2 cellular contexts compared by ENCODE assay signal in the genomic region with DNA sequence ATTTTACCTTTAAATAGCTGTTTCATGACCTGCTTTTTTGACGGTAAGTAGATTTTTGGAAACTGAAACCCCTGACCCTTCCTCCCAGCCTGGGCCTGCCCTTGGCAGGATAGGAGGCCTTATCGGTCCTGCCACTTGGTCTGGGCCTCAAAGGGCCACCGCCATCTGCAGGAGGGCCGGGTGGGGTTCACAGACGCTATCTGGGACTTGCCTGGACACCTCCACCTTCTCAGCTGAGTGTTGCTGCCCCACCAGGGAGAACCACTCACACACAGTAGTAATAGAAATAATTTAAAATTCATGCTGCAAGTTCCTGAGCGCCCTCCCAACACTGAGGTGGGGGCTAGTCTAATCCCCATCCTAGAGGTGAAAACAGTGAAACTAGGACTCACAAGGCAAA.
TF ChIP-seq lines count a peak whose summit lies in the region.

No MANE protein-coding gene starts in this region.

TF ChIP-seq in IMR-90, 13 proteins besides CTCF, POLR2A, EP300 and RAD21:
- TF ChIP-seq RCOR1 (IDR thresholded peaks at IDR 0.05; ENCODE audit: insufficient replicate concordance, low read length) (no peak), CEBPB (IDR thresholded peaks at IDR 0.05; ENCODE audit: low read depth, low read length) (no peak)

TF ChIP-seq in K562, 482 proteins besides CTCF, POLR2A, EP300 and RAD21 (continues in another document):
- TF ChIP-seq ZNF644 (tag; IDR thresholded peaks at IDR 0.05; ENCODE audit: low read depth): 0 out of 2 replicates have a peak, but pooled peaks have one; percentile 43
- TF ChIP-seq TARDBP (IDR thresholded peaks at IDR 0.05): no peak
- TF ChIP-seq ZKSCAN1 (IDR thresholded peaks at IDR 0.05; ENCODE audit: low read depth, low read length): no peak
- no peak for TF ChIP-seq ZNF253 (CRISPR knock-in tag; conservative IDR thresholded peaks at IDR 0.05)
- TF ChIP-seq TCF7 (IDR thresholded peaks at IDR 0.05; ENCODE audit: borderline replicate concordance): peak; percentile 89
- peak; percentile 63; the same call in 1 of the 2 replicates for TF ChIP-seq CREB1 (IDR thresholded peaks at IDR 0.05)
- TF ChIP-seq CREB1 (CRISPR knock-in tag; IDR thresholded peaks at IDR 0.05): no peak
- no peak for TF ChIP-seq ZNF212 (CRISPR knock-in tag; IDR thresholded peaks at IDR 0.05)
- no peak for TF ChIP-seq MYBL2 (IDR thresholded peaks at IDR 0.05; ENCODE audit: low read depth)
- TF ChIP-seq MYBL2 (CRISPR knock-in tag; IDR thresholded peaks at IDR 0.05; ENCODE audit: borderline replicate concordance): no peak
- TF ChIP-seq SRF (CRISPR knock-in tag; IDR thresholded peaks at IDR 0.05): no peak
- no peak for TF ChIP-seq RBM34 (IDR thresholded peaks at IDR 0.05; ENCODE audit: borderline replicate concordance, insufficient read depth, low read length)
- TF ChIP-seq FUS (optimal IDR thresholded peaks at IDR 0.05; ENCODE audit: low read depth, low read length): no peak
- TF ChIP-seq RCOR1 (IDR thresholded peaks at IDR 0.05; ENCODE audit: borderline replicate concordance in 1 of 2, low read depth in 2 of 2, low read length in 2 of 2): peak; percentile 78 to 85; a peak in 2 of 4 replicates
- peak; percentile 42 for TF ChIP-seq SMAD1 (IDR thresholded peaks at IDR 0.05; ENCODE audit: low read depth, low read length, partially characterized antibody)
- TF ChIP-seq ZNF134 (CRISPR knock-in tag; conservative IDR thresholded peaks at IDR 0.05): 0 out of 2 replicates have a peak, but pooled peaks have one; percentile 25
- TF ChIP-seq, protein P1, sequence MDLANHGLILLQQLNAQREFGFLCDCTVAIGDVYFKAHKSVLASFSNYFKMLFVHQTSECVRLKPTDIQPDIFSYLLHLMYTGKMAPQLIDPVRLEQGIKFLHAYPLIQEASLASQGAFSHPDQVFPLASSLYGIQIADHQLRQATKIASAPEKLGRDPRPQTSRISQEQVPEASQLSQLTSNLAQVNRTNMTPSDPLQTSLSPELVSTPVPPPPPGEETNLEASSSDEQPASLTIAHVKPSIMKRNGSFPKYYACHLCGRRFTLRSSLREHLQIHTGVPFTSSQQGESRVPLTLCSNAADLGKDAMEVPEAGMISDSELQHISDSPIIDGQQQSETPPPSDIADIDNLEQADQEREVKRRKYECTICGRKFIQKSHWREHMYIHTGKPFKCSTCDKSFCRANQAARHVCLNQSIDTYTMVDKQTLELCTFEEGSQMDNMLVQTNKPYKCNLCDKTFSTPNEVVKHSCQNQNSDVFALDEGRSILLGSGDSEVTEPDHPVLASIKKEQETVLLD (IDR thresholded peaks at IDR 0.05): no peak; the same call in 1 of the 2 replicates
- TF ChIP-seq, protein P2, sequence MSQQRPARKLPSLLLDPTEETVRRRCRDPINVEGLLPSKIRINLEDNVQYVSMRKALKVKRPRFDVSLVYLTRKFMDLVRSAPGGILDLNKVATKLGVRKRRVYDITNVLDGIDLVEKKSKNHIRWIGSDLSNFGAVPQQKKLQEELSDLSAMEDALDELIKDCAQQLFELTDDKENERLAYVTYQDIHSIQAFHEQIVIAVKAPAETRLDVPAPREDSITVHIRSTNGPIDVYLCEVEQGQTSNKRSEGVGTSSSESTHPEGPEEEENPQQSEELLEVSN (IDR thresholded peaks at IDR 0.05; ENCODE audit: borderline replicate concordance in 1 of 2, extremely low read depth in 1 of 2, insufficient read depth in 1 of 2, insufficient read length in 1 of 2, low read depth in 1 of 2, low read length in 1 of 2, poor library complexity in 1 of 2, severe bottlenecking in 1 of 2): peak in 1 of 2 experiments; percentile 32
- no peak for TF ChIP-seq CBX3 (IDR thresholded peaks at IDR 0.05; ENCODE audit: borderline replicate concordance in 1 of 2, low read length in 2 of 2)
- peak; percentile 56; the same call in 1 of the 2 replicates for TF ChIP-seq MXI1 (IDR thresholded peaks at IDR 0.05; ENCODE audit: low read depth, low read length)
- peak; percentile 67 for TF ChIP-seq NEUROD1 (IDR thresholded peaks at IDR 0.05; ENCODE audit: borderline replicate concordance, low read depth, low read length, partially characterized antibody)
- TF ChIP-seq DPF2 (IDR thresholded peaks at IDR 0.05): peak; percentile 95
- TF ChIP-seq FOXM1 (IDR thresholded peaks at IDR 0.05; ENCODE audit: low read depth): peak; percentile 76
- TF ChIP-seq FOXM1 (CRISPR knock-in tag; IDR thresholded peaks at IDR 0.05; ENCODE audit: low read depth): no peak
- TF ChIP-seq POLR3G (IDR thresholded peaks at IDR 0.05; ENCODE audit: extremely low read depth, insufficient read length, insufficient replicate concordance): no peak
- TF ChIP-seq, protein P3, sequence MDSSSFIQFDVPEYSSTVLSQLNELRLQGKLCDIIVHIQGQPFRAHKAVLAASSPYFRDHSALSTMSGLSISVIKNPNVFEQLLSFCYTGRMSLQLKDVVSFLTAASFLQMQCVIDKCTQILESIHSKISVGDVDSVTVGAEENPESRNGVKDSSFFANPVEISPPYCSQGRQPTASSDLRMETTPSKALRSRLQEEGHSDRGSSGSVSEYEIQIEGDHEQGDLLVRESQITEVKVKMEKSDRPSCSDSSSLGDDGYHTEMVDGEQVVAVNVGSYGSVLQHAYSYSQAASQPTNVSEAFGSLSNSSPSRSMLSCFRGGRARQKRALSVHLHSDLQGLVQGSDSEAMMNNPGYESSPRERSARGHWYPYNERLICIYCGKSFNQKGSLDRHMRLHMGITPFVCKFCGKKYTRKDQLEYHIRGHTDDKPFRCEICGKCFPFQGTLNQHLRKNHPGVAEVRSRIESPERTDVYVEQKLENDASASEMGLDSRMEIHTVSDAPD (CRISPR knock-in tag; IDR thresholded peaks at IDR 0.05): no peak
- no peak for TF ChIP-seq CEBPZ (IDR thresholded peaks at IDR 0.05; ENCODE audit: borderline replicate concordance, low read depth, low read length)
- TF ChIP-seq, protein P4, sequence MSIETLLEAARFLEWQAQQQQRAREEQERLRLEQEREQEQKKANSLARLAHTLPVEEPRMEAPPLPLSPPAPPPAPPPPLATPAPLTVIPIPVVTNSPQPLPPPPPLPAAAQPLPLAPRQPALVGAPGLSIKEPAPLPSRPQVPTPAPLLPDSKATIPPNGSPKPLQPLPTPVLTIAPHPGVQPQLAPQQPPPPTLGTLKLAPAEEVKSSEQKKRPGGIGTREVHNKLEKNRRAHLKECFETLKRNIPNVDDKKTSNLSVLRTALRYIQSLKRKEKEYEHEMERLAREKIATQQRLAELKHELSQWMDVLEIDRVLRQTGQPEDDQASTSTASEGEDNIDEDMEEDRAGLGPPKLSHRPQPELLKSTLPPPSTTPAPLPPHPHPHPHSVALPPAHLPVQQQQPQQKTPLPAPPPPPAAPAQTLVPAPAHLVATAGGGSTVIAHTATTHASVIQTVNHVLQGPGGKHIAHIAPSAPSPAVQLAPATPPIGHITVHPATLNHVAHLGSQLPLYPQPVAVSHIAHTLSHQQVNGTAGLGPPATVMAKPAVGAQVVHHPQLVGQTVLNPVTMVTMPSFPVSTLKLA (conservative IDR thresholded peaks at IDR 0.05): peak in 1 of 2 experiments; percentile 47; a peak in 1 of 4 replicates
- TF ChIP-seq ZNF23 (CRISPR knock-in tag; IDR thresholded peaks at IDR 0.05): no peak
- peak; percentile 18 for TF ChIP-seq KDM5B (IDR thresholded peaks at IDR 0.05; ENCODE audit: insufficient replicate concordance, low read depth, low read length)
- TF ChIP-seq HOXB6 (CRISPR knock-in tag; IDR thresholded peaks at IDR 0.05; ENCODE audit: borderline replicate concordance): no peak
- TF ChIP-seq GATA2 (CRISPR knock-in tag; IDR thresholded peaks at IDR 0.05): peak; percentile 85
- peak; percentile 57; the same call in 1 of the 2 replicates for TF ChIP-seq HSF4 (CRISPR knock-in tag; IDR thresholded peaks at IDR 0.05; ENCODE audit: borderline replicate concordance)
- TF ChIP-seq, protein P5, sequence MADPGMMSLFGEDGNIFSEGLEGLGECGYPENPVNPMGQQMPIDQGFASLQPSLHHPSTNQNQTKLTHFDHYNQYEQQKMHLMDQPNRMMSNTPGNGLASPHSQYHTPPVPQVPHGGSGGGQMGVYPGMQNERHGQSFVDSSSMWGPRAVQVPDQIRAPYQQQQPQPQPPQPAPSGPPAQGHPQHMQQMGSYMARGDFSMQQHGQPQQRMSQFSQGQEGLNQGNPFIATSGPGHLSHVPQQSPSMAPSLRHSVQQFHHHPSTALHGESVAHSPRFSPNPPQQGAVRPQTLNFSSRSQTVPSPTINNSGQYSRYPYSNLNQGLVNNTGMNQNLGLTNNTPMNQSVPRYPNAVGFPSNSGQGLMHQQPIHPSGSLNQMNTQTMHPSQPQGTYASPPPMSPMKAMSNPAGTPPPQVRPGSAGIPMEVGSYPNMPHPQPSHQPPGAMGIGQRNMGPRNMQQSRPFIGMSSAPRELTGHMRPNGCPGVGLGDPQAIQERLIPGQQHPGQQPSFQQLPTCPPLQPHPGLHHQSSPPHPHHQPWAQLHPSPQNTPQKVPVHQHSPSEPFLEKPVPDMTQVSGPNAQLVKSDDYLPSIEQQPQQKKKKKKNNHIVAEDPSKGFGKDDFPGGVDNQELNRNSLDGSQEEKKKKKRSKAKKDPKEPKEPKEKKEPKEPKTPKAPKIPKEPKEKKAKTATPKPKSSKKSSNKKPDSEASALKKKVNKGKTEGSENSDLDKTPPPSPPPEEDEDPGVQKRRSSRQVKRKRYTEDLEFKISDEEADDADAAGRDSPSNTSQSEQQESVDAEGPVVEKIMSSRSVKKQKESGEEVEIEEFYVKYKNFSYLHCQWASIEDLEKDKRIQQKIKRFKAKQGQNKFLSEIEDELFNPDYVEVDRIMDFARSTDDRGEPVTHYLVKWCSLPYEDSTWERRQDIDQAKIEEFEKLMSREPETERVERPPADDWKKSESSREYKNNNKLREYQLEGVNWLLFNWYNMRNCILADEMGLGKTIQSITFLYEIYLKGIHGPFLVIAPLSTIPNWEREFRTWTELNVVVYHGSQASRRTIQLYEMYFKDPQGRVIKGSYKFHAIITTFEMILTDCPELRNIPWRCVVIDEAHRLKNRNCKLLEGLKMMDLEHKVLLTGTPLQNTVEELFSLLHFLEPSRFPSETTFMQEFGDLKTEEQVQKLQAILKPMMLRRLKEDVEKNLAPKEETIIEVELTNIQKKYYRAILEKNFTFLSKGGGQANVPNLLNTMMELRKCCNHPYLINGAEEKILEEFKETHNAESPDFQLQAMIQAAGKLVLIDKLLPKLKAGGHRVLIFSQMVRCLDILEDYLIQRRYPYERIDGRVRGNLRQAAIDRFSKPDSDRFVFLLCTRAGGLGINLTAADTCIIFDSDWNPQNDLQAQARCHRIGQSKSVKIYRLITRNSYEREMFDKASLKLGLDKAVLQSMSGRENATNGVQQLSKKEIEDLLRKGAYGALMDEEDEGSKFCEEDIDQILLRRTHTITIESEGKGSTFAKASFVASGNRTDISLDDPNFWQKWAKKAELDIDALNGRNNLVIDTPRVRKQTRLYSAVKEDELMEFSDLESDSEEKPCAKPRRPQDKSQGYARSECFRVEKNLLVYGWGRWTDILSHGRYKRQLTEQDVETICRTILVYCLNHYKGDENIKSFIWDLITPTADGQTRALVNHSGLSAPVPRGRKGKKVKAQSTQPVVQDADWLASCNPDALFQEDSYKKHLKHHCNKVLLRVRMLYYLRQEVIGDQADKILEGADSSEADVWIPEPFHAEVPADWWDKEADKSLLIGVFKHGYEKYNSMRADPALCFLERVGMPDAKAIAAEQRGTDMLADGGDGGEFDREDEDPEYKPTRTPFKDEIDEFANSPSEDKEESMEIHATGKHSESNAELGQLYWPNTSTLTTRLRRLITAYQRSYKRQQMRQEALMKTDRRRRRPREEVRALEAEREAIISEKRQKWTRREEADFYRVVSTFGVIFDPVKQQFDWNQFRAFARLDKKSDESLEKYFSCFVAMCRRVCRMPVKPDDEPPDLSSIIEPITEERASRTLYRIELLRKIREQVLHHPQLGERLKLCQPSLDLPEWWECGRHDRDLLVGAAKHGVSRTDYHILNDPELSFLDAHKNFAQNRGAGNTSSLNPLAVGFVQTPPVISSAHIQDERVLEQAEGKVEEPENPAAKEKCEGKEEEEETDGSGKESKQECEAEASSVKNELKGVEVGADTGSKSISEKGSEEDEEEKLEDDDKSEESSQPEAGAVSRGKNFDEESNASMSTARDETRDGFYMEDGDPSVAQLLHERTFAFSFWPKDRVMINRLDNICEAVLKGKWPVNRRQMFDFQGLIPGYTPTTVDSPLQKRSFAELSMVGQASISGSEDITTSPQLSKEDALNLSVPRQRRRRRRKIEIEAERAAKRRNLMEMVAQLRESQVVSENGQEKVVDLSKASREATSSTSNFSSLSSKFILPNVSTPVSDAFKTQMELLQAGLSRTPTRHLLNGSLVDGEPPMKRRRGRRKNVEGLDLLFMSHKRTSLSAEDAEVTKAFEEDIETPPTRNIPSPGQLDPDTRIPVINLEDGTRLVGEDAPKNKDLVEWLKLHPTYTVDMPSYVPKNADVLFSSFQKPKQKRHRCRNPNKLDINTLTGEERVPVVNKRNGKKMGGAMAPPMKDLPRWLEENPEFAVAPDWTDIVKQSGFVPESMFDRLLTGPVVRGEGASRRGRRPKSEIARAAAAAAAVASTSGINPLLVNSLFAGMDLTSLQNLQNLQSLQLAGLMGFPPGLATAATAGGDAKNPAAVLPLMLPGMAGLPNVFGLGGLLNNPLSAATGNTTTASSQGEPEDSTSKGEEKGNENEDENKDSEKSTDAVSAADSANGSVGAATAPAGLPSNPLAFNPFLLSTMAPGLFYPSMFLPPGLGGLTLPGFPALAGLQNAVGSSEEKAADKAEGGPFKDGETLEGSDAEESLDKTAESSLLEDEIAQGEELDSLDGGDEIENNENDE (IDR thresholded peaks at IDR 0.05; ENCODE audit: low read depth, low read length): no peak
- TF ChIP-seq MAFK (IDR thresholded peaks at IDR 0.05; ENCODE audit: low read length): peak; percentile 23; the same call in 1 of the 2 replicates
